ENCODE assay signal across 30 cellular contexts in the genomic region with DNA sequence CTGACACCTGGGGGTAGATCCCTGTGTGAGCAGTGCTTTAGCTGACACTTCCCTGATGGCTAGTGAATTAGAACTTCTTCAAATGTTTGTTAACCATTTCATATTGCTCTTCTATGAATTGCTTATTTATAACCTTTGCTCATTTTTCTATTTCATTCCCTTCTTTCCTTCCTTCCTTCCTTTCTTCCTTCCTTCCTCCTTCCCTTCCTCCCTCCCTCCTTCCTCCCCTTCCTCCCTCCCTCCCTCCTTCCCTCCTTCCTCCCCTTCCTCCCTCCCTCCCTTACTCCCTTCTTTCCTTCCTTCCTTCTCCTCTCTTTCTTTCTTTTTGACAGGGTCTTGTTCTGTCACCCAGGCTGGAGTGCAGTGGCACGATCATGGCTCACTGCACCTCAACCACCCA.
"Had no signal": no experiment of that assay in that cellular context is flagged by ENCODE, and none has a peak within 500 bp of the region (broad histone marks: within the 10 kb centered on the region; RNA-seq: fewer than 3 reads in every experiment).

No MANE protein-coding gene starts in this region.

- H3K4me1 ChIP-seq: pancreas had no signal

- H3K27ac Mint-ChIP-seq: naive thymus-derived CD8-positive, alpha-beta T cell; natural killer cell treated with Interleukin-12 subunit alpha and Interleukin-12 subunit beta and Interleukin-15 and Interleukin-18, amount 100 ng/mL, for 72 hours; nephron progenitor cell; stimulated activated memory B cell treated with anti-CD40 and anti-IgM and Interleukin-4, amounts not matched to agents 10 μg/mL and 1 μg/mL and 100 μg/mL, for 72 hours; stimulated activated naive CD8-positive, alpha-beta T cell treated with anti-CD3 and anti-CD28 coated beads, Interleukin-15, amount 100 ng/mL, for 72 hours; type B pancreatic cell had no signal

- H3K4me2 ChIP-seq: smooth muscle cell had no signal

- ATAC-seq: naive thymus-derived CD8-positive, alpha-beta T cell; natural killer cell treated with Interleukin-12 subunit alpha and Interleukin-12 subunit beta and Interleukin-15 and Interleukin-18, amount 100 ng/mL, for 72 hours; pancreas; right cardiac atrium; sciatic nerve; stimulated activated memory B cell treated with anti-CD40 and anti-IgM and Interleukin-4, amounts not matched to agents 10 μg/mL and 1 μg/mL and 100 μg/mL, for 72 hours; stimulated activated naive CD8-positive, alpha-beta T cell treated with anti-CD3 and anti-CD28 coated beads, Interleukin-15, amount 100 ng/mL, for 72 hours; stimulated activated naive CD8-positive, alpha-beta T cell treated with anti-CD3 and anti-CD28 coated beads, Interleukin-15, Interleukin-2, amounts not matched to agents 100 U/mL and 50 U/mL, for 24 hours; upper lobe of right lung had no signal

- FAIRE-seq: pancreas had no signal

- H3K27ac ChIP-seq: neutrophil, pancreas, prostate gland, skin epidermis, spleen, suprapubic skin, testis, tibial artery, transverse colon, upper lobe of right lung, uterus had no signal

- H3K4me3 Mint-ChIP-seq: natural killer cell treated with Interleukin-12 subunit alpha and Interleukin-12 subunit beta and Interleukin-15 and Interleukin-18, amount 100 ng/mL, for 72 hours; nephron progenitor cell; neural crest cell; stimulated activated memory B cell treated with anti-CD40 and anti-IgM and Interleukin-4, amounts not matched to agents 10 μg/mL and 1 μg/mL and 100 μg/mL, for 72 hours; stimulated activated naive CD8-positive, alpha-beta T cell treated with anti-CD3 and anti-CD28 coated beads, Interleukin-15, amount 100 ng/mL, for 72 hours; type B pancreatic cell had no signal

- DNase-seq: naive thymus-derived CD8-positive, alpha-beta T cell; nephron progenitor cell; nucleus accumbens; right cardiac atrium; stimulated activated CD4-positive, alpha-beta T cell treated with anti-CD3 and anti-CD28 coated beads, Interleukin-12 subunit alpha, Interleukin-12 subunit beta, amount 100 ng/mL, for 4 hours; stimulated activated CD4-positive, alpha-beta T cell treated with anti-CD3 and anti-CD28 coated beads, Interleukin-1b, Interleukin-23, amount 100 ng/mL, for 48 hours; stimulated activated CD4-positive, alpha-beta T cell treated with anti-CD3 and anti-CD28 coated beads, Interleukin-4, amount 100 ng/mL, for 1 hour; stimulated activated CD4-positive, alpha-beta T cell treated with anti-CD3 and anti-CD28 coated beads, Interleukin-4, amount 100 ng/mL, for 4 hours; stimulated activated CD8-positive, alpha-beta memory T cell treated with anti-CD3 and anti-CD28 coated beads, Interleukin-4, amount 100 ng/mL, for 48 hours; stimulated activated naive CD4-positive, alpha-beta T cell; stimulated activated naive CD8-positive, alpha-beta T cell treated with anti-CD3 and anti-CD28 coated beads, Interleukin-15, amount 100 ng/mL, for 72 hours; stimulated activated naive CD8-positive, alpha-beta T cell treated with anti-CD3 and anti-CD28 coated beads, Interleukin-15, Interleukin-2, amounts not matched to agents 100 U/mL and 50 U/mL, for 24 hours; substantia nigra; testis; transverse colon; upper lobe of right lung; uterus had no signal

- H3K36me3 Mint-ChIP-seq: natural killer cell treated with Interleukin-12 subunit alpha and Interleukin-12 subunit beta and Interleukin-15 and Interleukin-18, amount 100 ng/mL, for 72 hours; type B pancreatic cell had no signal

- H3K4me3 ChIP-seq: pancreas, prostate gland, skin epidermis, smooth muscle cell, spleen, suprapubic skin, testis, tibial artery, transverse colon, upper lobe of right lung, uterus had no signal

- H3K27me3 ChIP-seq: testis had no signal

- H3K9me3 ChIP-seq: neutrophil, pancreas, prostate gland, spleen, suprapubic skin, testis, tibial artery, transverse colon, upper lobe of right lung, uterus had no signal

- H3K36me3 ChIP-seq: neutrophil, pancreas, prostate gland, spleen, suprapubic skin, tibial artery, transverse colon, upper lobe of right lung, uterus had no signal
